12 cellular contexts compared by ENCODE assay signal in the genomic region with DNA sequence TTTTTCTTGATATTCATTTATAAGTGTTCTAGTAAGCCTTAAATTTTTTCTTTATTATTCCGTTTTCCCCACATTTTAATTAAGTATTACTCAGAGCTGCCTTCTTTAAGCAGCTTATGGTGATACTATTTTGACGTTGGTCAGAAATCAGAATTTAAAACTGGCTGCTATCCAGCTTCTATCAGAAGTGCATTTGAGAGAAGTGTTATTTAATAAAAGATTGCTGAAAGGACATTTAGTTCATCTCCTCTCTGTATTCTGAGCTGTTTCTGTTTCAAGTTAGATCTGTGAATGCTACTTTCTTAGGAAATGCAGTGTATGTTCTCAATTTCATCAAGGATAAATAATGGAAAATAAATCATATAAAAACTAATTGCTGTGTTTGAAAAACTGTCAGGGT.
"Had no signal": no experiment of that assay in that cellular context is flagged by ENCODE, and none has a peak within 500 bp of the region (broad histone marks: within the 10 kb centered on the region; RNA-seq: fewer than 3 reads in every experiment).

No MANE protein-coding gene starts in this region.

- ATAC-seq: psoas muscle had no signal

- H3K27me3 ChIP-seq: colonic mucosa, thyroid gland had no signal

- DNase-seq: colonic mucosa; dermis blood vessel endothelial cell; endodermal cell; foreskin melanocyte; mesendoderm; naive B cell; psoas muscle; retina; small intestine; stimulated activated CD4-positive, alpha-beta T cell treated with anti-CD3 and anti-CD28 coated beads, Interleukin-12 subunit alpha, Interleukin-12 subunit beta, amount 100 ng/mL, for 4 hours; stimulated activated naive CD4-positive, alpha-beta T cell treated with Interleukin-2 at 50 U/mL for 16 hours; thyroid gland had no signal

- H3K27ac ChIP-seq: colonic mucosa, psoas muscle, thyroid gland had no signal

- H3K36me3 ChIP-seq: colonic mucosa, thyroid gland had no signal

- H3K4me3 ChIP-seq: colonic mucosa, psoas muscle, thyroid gland had no signal

- H3K9me3 ChIP-seq: colonic mucosa, psoas muscle, thyroid gland had no signal

- H3K4me1 ChIP-seq: colonic mucosa, psoas muscle, thyroid gland had no signal
